Comparison of ENCODE assay signal across 10 cellular contexts in genomic region chr17:35890774-35891155, GRCh38. TPM values are rescaled to one million over a fixed set of nuclear protein-coding genes. Genes with fewer than 3 reads are reported as not detected.
DNase-seq lines count a peak whose midpoint lies in the region; ATAC-seq and TF ChIP-seq lines count a peak whose summit lies in the region.
"Had no signal": no experiment of that assay in that cellular context is flagged by ENCODE, and none has a peak within 500 bp of the region (broad histone marks: within the 10 kb centered on the region; RNA-seq: fewer than 3 reads in every experiment).

No MANE protein-coding gene starts in this region.

- TF ChIP-seq CTCF in tibial artery (IDR thresholded peaks at IDR 0.05), result no peak
- no peak for TF ChIP-seq CTCF in sigmoid colon (IDR thresholded peaks at IDR 0.05)

- TF ChIP-seq POLR2A in sigmoid colon (IDR thresholded peaks at IDR 0.05), result no peak

- H3K36me3 ChIP-seq in tibial artery (no peaks in the 10 kb centered on the region), sigmoid colon (no peaks in the 10 kb centered on the region)
- H3K36me3 ChIP-seq: BLaER1, upper lobe of left lung had no signal

- H3K4me1 Mint-ChIP-seq in activated naive CD8-positive, alpha-beta T cell treated with anti-CD3 and anti-CD28 coated beads, Interleukin-2, amount 10 ng/mL, durations not matched to agents 7 days and 5 days, result peaks cover 59% of the 10 kb centered on the region
- H3K4me1 Mint-ChIP-seq in stimulated activated naive CD8-positive, alpha-beta T cell treated with anti-CD3 and anti-CD28 coated beads, Interleukin-15, amount 100 ng/mL, for 72 hours, result peaks cover 72% of the 10 kb centered on the region

- POLR2A ChIA-PET in activated naive CD8-positive, alpha-beta T cell treated with anti-CD3 and anti-CD28 coated beads, Interleukin-2, amount 10 ng/mL, durations not matched to agents 7 days and 5 days (lab: Charles Lee), result interaction anchor here (0.5 to 5.8 kb wide), 10 partner anchors 8 to 355 kb away, joined by 3 to 82 read pairs (median 12); partner anchors contain the start of genes CCL5, RDM1 and TAF15

- intact Hi-C loops in tibial artery (cut with DNase I; ENCODE audit: low total_unique reads), result no loop called here
- intact Hi-C loops in sigmoid colon (cut with DNase I), result no loop called here

- no peak for TF ChIP-seq EP300 in sigmoid colon (IDR thresholded peaks at IDR 0.05)

- H3K9me3 Mint-ChIP-seq in activated naive CD8-positive, alpha-beta T cell treated with anti-CD3 and anti-CD28 coated beads, Interleukin-2, amount 10 ng/mL, durations not matched to agents 7 days and 5 days, result no peaks in the 10 kb centered on the region
- H3K9me3 Mint-ChIP-seq in stimulated activated naive CD8-positive, alpha-beta T cell treated with anti-CD3 and anti-CD28 coated beads, Interleukin-15, amount 100 ng/mL, for 72 hours, result peaks cover 4 to 7% of the 10 kb centered on the region in 2 donors

- H3K36me3 Mint-ChIP-seq in activated naive CD8-positive, alpha-beta T cell treated with anti-CD3 and anti-CD28 coated beads, Interleukin-2, amount 10 ng/mL, durations not matched to agents 7 days and 5 days, result peaks cover 4% of the 10 kb centered on the region

- peak; percentile 84 for DNase-seq in activated gamma-delta T cell treated with Interleukin-2 at 50 U/mL for 16 hours
- DNase-seq in activated gamma-delta T cell (lab: John Stamatoyannopoulos, UW), result no peak
- DNase-seq in NCI-H2171 treated with DMSO at 0.1 percent for 48 hours (lab: John Stamatoyannopoulos, UW), result peak; percentile 43
- peak; percentile 72 for DNase-seq in activated naive CD8-positive, alpha-beta T cell treated with anti-CD3 and anti-CD28 coated beads, Interleukin-2, amount 10 ng/mL, durations not matched to agents 7 days and 5 days
- peak; percentile 63 to 79 for DNase-seq in stimulated activated naive CD8-positive, alpha-beta T cell treated with anti-CD3 and anti-CD28 coated beads, Interleukin-15, amount 100 ng/mL, for 72 hours
- DNase-seq in tibial artery, result no peak
- DNase-seq in stimulated activated naive CD4-positive, alpha-beta T cell (lab: John Stamatoyannopoulos, UW), result no peak
- DNase-seq in sigmoid colon, result no peak

- H3K4me3 ChIP-seq in tibial artery, result no peak overlapping the region
- no peak overlapping the region for H3K4me3 ChIP-seq in sigmoid colon
- H3K4me3 ChIP-seq: BLaER1, upper lobe of left lung had no signal

- no peaks in the 10 kb centered on the region for H3K27me3 Mint-ChIP-seq in activated naive CD8-positive, alpha-beta T cell treated with anti-CD3 and anti-CD28 coated beads, Interleukin-2, amount 10 ng/mL, durations not matched to agents 7 days and 5 days
- no peaks in the 10 kb centered on the region for H3K27me3 Mint-ChIP-seq in stimulated activated naive CD8-positive, alpha-beta T cell treated with anti-CD3 and anti-CD28 coated beads, Interleukin-15, amount 100 ng/mL, for 72 hours

- peak overlapping the region; percentile 59 for H3K4me3 Mint-ChIP-seq in activated naive CD8-positive, alpha-beta T cell treated with anti-CD3 and anti-CD28 coated beads, Interleukin-2, amount 10 ng/mL, durations not matched to agents 7 days and 5 days
- peak overlapping the region; percentile 34 to 70 for H3K4me3 Mint-ChIP-seq in stimulated activated naive CD8-positive, alpha-beta T cell treated with anti-CD3 and anti-CD28 coated beads, Interleukin-15, amount 100 ng/mL, for 72 hours

- H3K4me1 ChIP-seq in tibial artery (peaks cover 0 to 7% (median 3%) of the 10 kb centered on the region in 4 donors), sigmoid colon (no peaks in the 10 kb centered on the region)

- peak overlapping the region; percentile 88 for H3K27ac Mint-ChIP-seq in activated naive CD8-positive, alpha-beta T cell treated with anti-CD3 and anti-CD28 coated beads, Interleukin-2, amount 10 ng/mL, durations not matched to agents 7 days and 5 days
- peak overlapping the region in 1 of 2 donors; percentile 59 for H3K27ac Mint-ChIP-seq in stimulated activated naive CD8-positive, alpha-beta T cell treated with anti-CD3 and anti-CD28 coated beads, Interleukin-15, amount 100 ng/mL, for 72 hours

- H3K27ac ChIP-seq in tibial artery, result no peak overlapping the region
- no peak overlapping the region for H3K27ac ChIP-seq in sigmoid colon
- H3K27ac ChIP-seq: BLaER1 had no signal

- ATAC-seq in activated naive CD8-positive, alpha-beta T cell treated with anti-CD3 and anti-CD28 coated beads, Interleukin-2, amount 10 ng/mL, durations not matched to agents 7 days and 5 days (ENCODE audit: low read depth), result peak; percentile 73
- peak; percentile 80 for ATAC-seq in stimulated activated naive CD8-positive, alpha-beta T cell treated with anti-CD3 and anti-CD28 coated beads, Interleukin-15, amount 100 ng/mL, for 72 hours

- WGBS in sigmoid colon, 2 donors, result 58 to 65% methylated on average over 4 of the region's 4 CpGs

- H3K27me3 ChIP-seq in tibial artery (no peaks in the 10 kb centered on the region), sigmoid colon (no peaks in the 10 kb centered on the region)
- H3K27me3 ChIP-seq: BLaER1, upper lobe of left lung had no signal

- no peaks in the 10 kb centered on the region for H3K9me3 ChIP-seq in tibial artery
- H3K9me3 ChIP-seq in sigmoid colon, result no peaks in the 10 kb centered on the region
- H3K9me3 ChIP-seq: BLaER1, upper lobe of left lung had no signal

RNA-seq across cellular contexts. Expression of gene CCL5, which starts 10.6 kb away (rescaled TPM):
- 100 to 1,000 TPM; 782 to 938 TPM for total RNA-seq in activated naive CD8-positive, alpha-beta T cell treated with anti-CD3 and anti-CD28 coated beads, Interleukin-2, amount 10 ng/mL, durations not matched to agents 7 days and 5 days
- 1 to 10 TPM in 3 of 4 donors, not detected in 1; 1.8 to 3.3 (median 2.4) TPM for total RNA-seq in sigmoid colon
- polyA plus RNA-seq in sigmoid colon, result 10 to 100 TPM in 1 of 3 donors, 1 to 10 TPM in 2; 2.3 to 15.5 (median 3.6) TPM

RNA-seq across cellular contexts. Expression of gene HEATR9, which starts 22.1 kb away (rescaled TPM):
- total RNA-seq in activated naive CD8-positive, alpha-beta T cell treated with anti-CD3 and anti-CD28 coated beads, Interleukin-2, amount 10 ng/mL, durations not matched to agents 7 days and 5 days, result 1 to 10 TPM; 6.3 to 6.7 TPM
- total RNA-seq in sigmoid colon, result not detected
- polyA plus RNA-seq in sigmoid colon, result under 1 TPM in 1 of 3 donors, not detected in 2; 0.06 TPM

RNA-seq across cellular contexts. Expression of gene RDM1, which starts 39.8 kb away (rescaled TPM):
- 10 to 100 TPM; 17.3 to 25.0 TPM for total RNA-seq in activated naive CD8-positive, alpha-beta T cell treated with anti-CD3 and anti-CD28 coated beads, Interleukin-2, amount 10 ng/mL, durations not matched to agents 7 days and 5 days
- total RNA-seq in sigmoid colon, result not detected
- 1 to 10 TPM in 1 of 3 donors, under 1 TPM in 1, not detected in 1; 0.92 to 3.6 TPM for polyA plus RNA-seq in sigmoid colon
- total RNA-seq: upper lobe of left lung had no signal

RNA-seq across cellular contexts. Expression of gene LYZL6, which starts 52.7 kb away (rescaled TPM):
- not detected for total RNA-seq in activated naive CD8-positive, alpha-beta T cell treated with anti-CD3 and anti-CD28 coated beads, Interleukin-2, amount 10 ng/mL, durations not matched to agents 7 days and 5 days
- total RNA-seq in sigmoid colon, result not detected
- not detected for polyA plus RNA-seq in sigmoid colon
- total RNA-seq: upper lobe of left lung had no signal

Comparison
In these comparisons a context has a peak if more than half of its experiments do, and no peak if none do; other contexts are left out.
1. DNase-seq: peak in activated gamma-delta T cell treated with Interleukin-2 at 50 U/mL for 16 hours (single experiment), NCI-H2171 treated with DMSO at 0.1 percent for 48 hours (single experiment), activated naive CD8-positive, alpha-beta T cell treated with anti-CD3 and anti-CD28 coated beads, Interleukin-2, amount 10 ng/mL, durations not matched to agents 7 days and 5 days (single experiment) and stimulated activated naive CD8-positive, alpha-beta T cell treated with anti-CD3 and anti-CD28 coated beads, Interleukin-15, amount 100 ng/mL, for 72 hours (2 of 2); none in activated gamma-delta T cell (single experiment), tibial artery (0 of 2), stimulated activated naive CD4-positive, alpha-beta T cell (0 of 6) and sigmoid colon (single experiment).
2. RNA of gene CCL5, which starts 10.6 kb away (total RNA-seq): 782 to 938 TPM in activated naive CD8-positive, alpha-beta T cell treated with anti-CD3 and anti-CD28 coated beads, Interleukin-2, amount 10 ng/mL, durations not matched to agents 7 days and 5 days; 1.8 to 3.3 TPM in sigmoid colon; every median in the first group is over 100 times any median in the second.
3. RNA of gene HEATR9, which starts 22.1 kb away (total RNA-seq): 6.3 to 6.7 TPM in activated naive CD8-positive, alpha-beta T cell treated with anti-CD3 and anti-CD28 coated beads, Interleukin-2, amount 10 ng/mL, durations not matched to agents 7 days and 5 days; not detected in sigmoid colon; every median in the first group is over 4 times any median in the second.
4. RNA of gene RDM1, which starts 39.8 kb away (total RNA-seq): 17.3 to 25.0 TPM in activated naive CD8-positive, alpha-beta T cell treated with anti-CD3 and anti-CD28 coated beads, Interleukin-2, amount 10 ng/mL, durations not matched to agents 7 days and 5 days; not detected in sigmoid colon; every median in the first group is over 10 times any median in the second.